In the genomic region with DNA sequence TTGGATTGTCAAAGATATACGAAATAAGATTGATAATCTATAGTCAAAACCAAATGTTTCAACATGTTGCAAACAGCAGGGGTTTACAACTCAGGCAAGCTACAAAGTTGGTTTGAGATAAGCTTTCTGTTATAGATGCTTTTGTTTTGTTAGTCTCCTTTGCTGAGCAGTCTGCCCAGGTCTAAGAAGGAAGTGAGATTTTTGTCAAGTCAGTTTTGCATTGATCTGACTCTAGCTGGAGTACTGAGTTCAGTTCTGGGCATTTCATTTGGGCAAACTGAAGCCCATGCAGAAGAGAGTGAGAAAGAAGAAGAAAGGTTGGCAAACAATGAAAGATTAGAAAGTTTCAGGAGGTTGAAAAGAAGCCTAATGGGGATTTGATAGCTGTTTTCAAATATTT, we compare ENCODE assay signal across 18 cellular contexts.
DNase-seq lines count a peak whose midpoint lies in the region; ATAC-seq and TF ChIP-seq lines count a peak whose summit lies in the region.
"Had no signal": no experiment of that assay in that cellular context is flagged by ENCODE, and none has a peak within 500 bp of the region (broad histone marks: within the 10 kb centered on the region; RNA-seq: fewer than 3 reads in every experiment).

No MANE protein-coding gene starts in this region.

- H3K27me3 ChIP-seq in Loucy (ENCODE audit: insufficient read depth, low read length, poor library complexity, severe bottlenecking) = no peaks in the 10 kb centered on the region
- H3K27me3 ChIP-seq in endodermal cell (ENCODE audit: control insufficient read depth, insufficient read depth, low read length, poor library complexity, severe bottlenecking) = no peaks in the 10 kb centered on the region
- H3K27me3 ChIP-seq in H7 (ENCODE audit: control insufficient read depth, insufficient read depth, low read length) = no peaks in the 10 kb centered on the region
- H3K27me3 ChIP-seq: MG63, SJSA1 had no signal

- H3K9me3 ChIP-seq in Loucy (ENCODE audit: insufficient read depth, low read depth, low read length) (no peaks in the 10 kb centered on the region), endodermal cell (ENCODE audit: control insufficient read depth, low read length) (no peaks in the 10 kb centered on the region)
- H3K9me3 ChIP-seq: Caco-2, MG63 had no signal

- DNase-seq in endodermal cell (no peak), H7 (no peak)
- DNase-seq: Caco-2; CD4-positive, CD25-positive, alpha-beta regulatory T cell; EL; MG63; NCI-H1092; NCI-H2081 treated with DMSO at 0.1 percent for 48 hours; NCI-H510A; NCI-H774; SW 1271 had no signal

- no peaks in the 10 kb centered on the region for H4K20me1 ChIP-seq in Loucy (ENCODE audit: insufficient read depth, low read length, poor library complexity, severe bottlenecking)

- WGBS in endodermal cell (ENCODE audit: insufficient coverage in 1 of 2, insufficient read length in 1 of 2), 2 experiments = 92% methylated on average over 1 of the region's 1 CpG; no CpG with 5 or more reads in 1 of the 2 experiments

- H3K36me3 Mint-ChIP-seq in endodermal cell (ENCODE audit: low read depth) = no peaks in the 10 kb centered on the region
- H3K36me3 Mint-ChIP-seq: CD4-positive, CD25-positive, alpha-beta regulatory T cell had no signal

- no peaks in the 10 kb centered on the region for H3F3A ChIP-seq in Loucy (ENCODE audit: low read depth)

- no peaks in the 10 kb centered on the region for H3K36me3 ChIP-seq in Loucy (ENCODE audit: insufficient read depth, low read length)
- H3K36me3 ChIP-seq in endodermal cell (ENCODE audit: control insufficient read depth, insufficient read depth, low read length) = no peaks in the 10 kb centered on the region
- H3K36me3 ChIP-seq in H7 (replicated peaks; ENCODE audit: control insufficient read depth, insufficient read depth, low read length) = no peaks in the 10 kb centered on the region
- H3K36me3 ChIP-seq: MG63, SJSA1 had no signal

- H3K79me2 ChIP-seq in Loucy (ENCODE audit: insufficient read depth, low read length) = no peaks in the 10 kb centered on the region

- peak; percentile 62 for ATAC-seq in GM18868 (IDR thresholded peaks at IDR 0.05; ENCODE audit: unreplicated experiment)
- ATAC-seq in HG02759 (IDR thresholded peaks at IDR 0.05; ENCODE audit: unreplicated experiment) = peak; percentile 55
- no peak for ATAC-seq in HG02973 (IDR thresholded peaks at IDR 0.05; ENCODE audit: unreplicated experiment)
- ATAC-seq in HG03045 (IDR thresholded peaks at IDR 0.05; ENCODE audit: unreplicated experiment) = no peak

- H3K9me3 Mint-ChIP-seq in endodermal cell = no peaks in the 10 kb centered on the region

- TF ChIP-seq CTCF in Loucy (conservative IDR thresholded peaks at IDR 0.05; ENCODE audit: low read length) (no peak), endodermal cell (conservative IDR thresholded peaks at IDR 0.05) (no peak)

- H3K4me3 ChIP-seq in Loucy (ENCODE audit: low read length, poor library complexity, severe bottlenecking) (no peak overlapping the region), endodermal cell (ENCODE audit: low read length) (no peak overlapping the region), H7 (ENCODE audit: insufficient read depth, low read depth, low read length) (no peak overlapping the region)
- H3K4me3 ChIP-seq: MG63, SJSA1 had no signal

- H2AFZ ChIP-seq in Loucy (ENCODE audit: low read length) = peak overlapping the region; percentile 64

- no peaks in the 10 kb centered on the region for H3K9me2 ChIP-seq in Loucy (replicated peaks; ENCODE audit: low read depth, low read length)

- H3K4me3 Mint-ChIP-seq in endodermal cell = no peak overlapping the region
- H3K4me3 Mint-ChIP-seq: B cell; CD4-positive, CD25-positive, alpha-beta regulatory T cell had no signal

- no peaks in the 10 kb centered on the region for H3K27me3 Mint-ChIP-seq in endodermal cell (ENCODE audit: insufficient read depth)
- H3K27me3 Mint-ChIP-seq: B cell had no signal

- no peak overlapping the region for H3K27ac Mint-ChIP-seq in endodermal cell
- H3K27ac Mint-ChIP-seq: B cell; CD4-positive, CD25-positive, alpha-beta regulatory T cell had no signal

- H3K9ac ChIP-seq in Loucy (ENCODE audit: low read depth, low read length, poor library complexity, severe bottlenecking) (no peak overlapping the region), endodermal cell (ENCODE audit: extremely low read depth, low read length, poor library complexity, severe bottlenecking) (no peak overlapping the region)

- H3K4me2 ChIP-seq in Loucy (ENCODE audit: low read depth, low read length, poor library complexity, severe bottlenecking) = no peak overlapping the region

- peaks cover 2% of the 10 kb centered on the region for H3K4me1 Mint-ChIP-seq in endodermal cell
- H3K4me1 Mint-ChIP-seq: B cell; CD4-positive, CD25-positive, alpha-beta regulatory T cell had no signal

- no peak overlapping the region for H3K27ac ChIP-seq in endodermal cell (ENCODE audit: low read depth, low read length)
- H3K27ac ChIP-seq: SJSA1 had no signal

- H3K4me1 ChIP-seq in Loucy (ENCODE audit: insufficient read depth, low read length, poor library complexity, severe bottlenecking) (no peaks in the 10 kb centered on the region), endodermal cell (ENCODE audit: control insufficient read depth, insufficient read depth, low read length) (no peaks in the 10 kb centered on the region)
- H3K4me1 ChIP-seq: Caco-2, SJSA1 had no signal

Comparison
In these comparisons a context has a peak if more than half of its experiments do, and no peak if none do; other contexts are left out.
1. ATAC-seq: peak in GM18868 (single experiment) and HG02759 (single experiment); none in HG02973 (single experiment) and HG03045 (single experiment).